ENCODE assay signal across 16 cellular contexts in genomic region chr13:51067376-51068125, GRCh38. TPM values are rescaled to one million over a fixed set of nuclear protein-coding genes. Genes with fewer than 3 reads are reported as not detected.
"Had no signal": no experiment of that assay in that cellular context is flagged by ENCODE, and none has a peak within 500 bp of the region (broad histone marks: within the 10 kb centered on the region; RNA-seq: fewer than 3 reads in every experiment).

No MANE protein-coding gene starts in this region.

- H3K27ac ChIP-seq: ascending aorta, cardiac muscle cell, epithelial cell of prostate, suprapubic skin had no signal

- H3K4me3 ChIP-seq: ascending aorta, cardiac muscle cell, suprapubic skin had no signal

- H3K4me1 ChIP-seq: ascending aorta had no signal

- H3K36me3 ChIP-seq: ascending aorta, cardiac muscle cell, suprapubic skin had no signal

- DNase-seq: activated CD4-positive, alpha-beta T cell treated with anti-CD3 and anti-CD28 coated beads for 4 hours; activated CD8-positive, alpha-beta memory T cell treated with anti-CD3 and anti-CD28 coated beads, Interleukin-2, amount 50 U/mL, for 4 hours; activated CD8-positive, alpha-beta T cell treated with anti-CD3 and anti-CD28 coated beads for 36 hours; activated naive CD4-positive, alpha-beta T cell; effector memory CD4-positive, alpha-beta T cell; kidney glomerular epithelial cell; mesendoderm; stimulated activated CD4-positive, alpha-beta T cell treated with anti-CD3 and anti-CD28 coated beads, Interleukin-2, amount 100 ng/mL, for 48 hours; stimulated activated naive CD4-positive, alpha-beta T cell treated with Interleukin-2 at 50 U/mL for 16 hours had no signal

- H3K9me3 ChIP-seq: ascending aorta, suprapubic skin had no signal

- H3K27me3 ChIP-seq: ascending aorta, cardiac muscle cell had no signal

RNA-seq across cellular contexts. Expression of gene C13orf42, which starts 43.5 kb away (rescaled TPM):
- total RNA-seq: activated CD8-positive, alpha-beta T cell treated with anti-CD3 and anti-CD28 coated beads for 36 hours; activated T-helper 1 cell treated with anti-CD3 and anti-CD28 coated beads, Interleukin-12 subunit alpha, Interleukin-12 subunit beta, Interleukin-2, Interleukin-4 antibody, amounts not matched to agents 30 ng/mL and 10 ng/mL and 1 ng/mL, durations not matched to agents 14 hours and 24 hours and 36 hours; ascending aorta; cardiac muscle cell; glomerular endothelial cell; osteocyte; suprapubic skin had no signal
